Comparison of ENCODE assay signal across 16 cellular contexts in the genomic region with DNA sequence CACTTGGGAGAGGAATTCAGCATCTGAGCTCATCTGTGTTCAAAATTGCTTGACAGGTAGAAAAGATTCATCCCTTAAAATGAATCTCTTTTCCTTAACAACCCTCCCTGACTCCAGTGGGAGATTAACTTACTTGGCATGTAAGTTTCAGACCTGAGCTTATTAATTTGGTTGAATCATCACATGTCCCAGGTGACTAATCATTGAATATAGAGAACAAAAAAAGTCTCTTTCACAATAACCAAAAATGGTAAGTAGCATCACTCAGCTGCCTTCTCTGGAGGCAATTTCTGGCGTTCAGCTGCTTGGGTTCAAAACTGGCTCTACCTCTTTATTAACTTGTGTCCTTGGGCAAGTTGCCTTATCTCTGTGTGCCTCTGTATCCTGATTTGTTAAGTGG. TPM values are rescaled to one million over a fixed set of nuclear protein-coding genes. Genes with fewer than 3 reads are reported as not detected.
A peak's percentile ranks its signal among the peaks of the same experiment; 100 is the strongest.
DNase-seq lines count a peak whose midpoint lies in the region; ATAC-seq and TF ChIP-seq lines count a peak whose summit lies in the region.
"Had no signal": no experiment of that assay in that cellular context is flagged by ENCODE, and none has a peak within 500 bp of the region (broad histone marks: within the 10 kb centered on the region; RNA-seq: fewer than 3 reads in every experiment).

No MANE protein-coding gene starts in this region.

- H3K9me3 Mint-ChIP-seq in neural progenitor cell, result no peaks in the 10 kb centered on the region

- H3K4me1 ChIP-seq in ectodermal cell (ENCODE audit: control insufficient read depth, insufficient read depth, low read length), result peaks cover 32% of the 10 kb centered on the region
- peaks cover 54% of the 10 kb centered on the region for H3K4me1 ChIP-seq in neural progenitor cell
- peaks cover 0 to 21% (median 6%) of the 10 kb centered on the region in 4 donors for H3K4me1 ChIP-seq in tibial nerve
- peaks cover 0 to 16% (median 2%) of the 10 kb centered on the region in 4 donors for H3K4me1 ChIP-seq in Peyer's patch

- H3K4me3 ChIP-seq in ectodermal cell (ENCODE audit: insufficient read depth, low read depth, low read length) (peak overlapping the region; percentile 82), neural progenitor cell (peak overlapping the region; percentile 75), tibial nerve (no peak overlapping the region), Peyer's patch (no peak overlapping the region)
- H3K4me3 ChIP-seq: gastroesophageal sphincter, ovary, stomach had no signal

- no peak overlapping the region for H2AFZ ChIP-seq in neural progenitor cell (replicated peaks)

- H4K20me1 ChIP-seq in neural progenitor cell (ENCODE audit: low read depth), result peaks cover 24% of the 10 kb centered on the region

- H3K27me3 Mint-ChIP-seq in neural progenitor cell (ENCODE audit: insufficient read depth, low read depth), result peaks cover 9% of the 10 kb centered on the region

- peak overlapping the region; percentile 95 for H3K4me2 ChIP-seq in neural progenitor cell

- H3K27me3 ChIP-seq in ectodermal cell (ENCODE audit: control insufficient read depth, insufficient read depth, low read length, poor library complexity, severe bottlenecking), result peaks cover 8% of the 10 kb centered on the region
- H3K27me3 ChIP-seq in neural progenitor cell, result no peaks in the 10 kb centered on the region
- H3K27me3 ChIP-seq in tibial nerve, result peaks cover 0 to 20% of the 10 kb centered on the region in 2 donors
- H3K27me3 ChIP-seq in Peyer's patch, result no peaks in the 10 kb centered on the region
- H3K27me3 ChIP-seq: ovary had no signal

- peaks cover 37% of the 10 kb centered on the region for H3K4me1 Mint-ChIP-seq in neural progenitor cell

- no peaks in the 10 kb centered on the region for H3K36me3 ChIP-seq in ectodermal cell (ENCODE audit: control insufficient read depth, insufficient read depth, low read length)
- H3K36me3 ChIP-seq in neural progenitor cell, result peaks cover 15% of the 10 kb centered on the region
- no peaks in the 10 kb centered on the region for H3K36me3 ChIP-seq in tibial nerve
- H3K36me3 ChIP-seq in Peyer's patch, result no peaks in the 10 kb centered on the region
- H3K36me3 ChIP-seq: gastroesophageal sphincter, ovary, stomach had no signal

- H3K79me2 ChIP-seq in neural progenitor cell (ENCODE audit: low read depth), result peaks cover 73% of the 10 kb centered on the region

- DNase-seq in EH (ENCODE audit: low read depth) (peak; percentile 15), LHCN-M2 (ENCODE audit: low read depth) (peak; percentile 63), neural progenitor cell (ENCODE audit: low spot score) (no peak), erythroblast (lab: John Stamatoyannopoulos, UW) (no peak), tibial nerve (ENCODE audit: low spot score in 2 of 2) (no peak), Peyer's patch (no peak)
- DNase-seq: activated effector memory CD4-positive, alpha-beta T cell treated with anti-CD3 and anti-CD28 coated beads, Interleukin-2, amount 50 U/mL, for 16 hours; DMS 273 treated with DMSO at 0.1 percent for 48 hours; MV-4-11; NCI-H2171; ovary; stomach had no signal

- no peak overlapping the region for H3K9ac ChIP-seq in neural progenitor cell

- no peak overlapping the region for H3K27ac Mint-ChIP-seq in neural progenitor cell

- no peak overlapping the region for H3K4me3 Mint-ChIP-seq in neural progenitor cell

- TF ChIP-seq CTCF in neural progenitor cell (IDR thresholded peaks at IDR 0.05) (no peak), tibial nerve (IDR thresholded peaks at IDR 0.05) (no peak), Peyer's patch (IDR thresholded peaks at IDR 0.05) (no peak)

- H3K27ac ChIP-seq in ectodermal cell (ENCODE audit: insufficient read depth, low read depth, low read length, poor library complexity, severe bottlenecking), result no peak overlapping the region
- H3K27ac ChIP-seq in neural progenitor cell, result peak overlapping the region; percentile 99
- H3K27ac ChIP-seq in tibial nerve, result no peak overlapping the region
- H3K27ac ChIP-seq in Peyer's patch, result no peak overlapping the region
- H3K27ac ChIP-seq: gastroesophageal sphincter, ovary, stomach, VCaP had no signal

- H3K9me3 ChIP-seq in ectodermal cell (ENCODE audit: control insufficient read depth, low read length), result no peaks in the 10 kb centered on the region
- no peaks in the 10 kb centered on the region for H3K9me3 ChIP-seq in neural progenitor cell (ENCODE audit: low read depth)
- no peaks in the 10 kb centered on the region for H3K9me3 ChIP-seq in tibial nerve
- H3K9me3 ChIP-seq in Peyer's patch, result no peaks in the 10 kb centered on the region
- H3K9me3 ChIP-seq: gastroesophageal sphincter, ovary, stomach had no signal

- no peak for TF ChIP-seq EP300 in tibial nerve (IDR thresholded peaks at IDR 0.05)

- H3K36me3 Mint-ChIP-seq in neural progenitor cell, result no peaks in the 10 kb centered on the region

- no peak for ATAC-seq in HG02885 (IDR thresholded peaks at IDR 0.05; ENCODE audit: poor library complexity, unreplicated experiment)
- ATAC-seq: gastroesophageal sphincter had no signal

- peaks cover 69% of the 10 kb centered on the region for H3F3A ChIP-seq in neural progenitor cell (ENCODE audit: low read depth)

- no peak for TF ChIP-seq POLR2A in erythroblast (IDR thresholded peaks at IDR 0.05; ENCODE audit: low read length)
- no peak for TF ChIP-seq POLR2A in tibial nerve (IDR thresholded peaks at IDR 0.05)
- TF ChIP-seq POLR2A in Peyer's patch (IDR thresholded peaks at IDR 0.05), result no peak

- 52 to 95% methylated on average over 1 of the region's 1 CpG for WGBS in ectodermal cell, 2 experiments
- 67 to 87% methylated on average over 1 of the region's 1 CpG for WGBS in tibial nerve, 2 donors

RNA-seq across cellular contexts. Expression of a gene that starts 2.9 kb away (rescaled TPM):
- 4.5 and 6.5 TPM in 2 replicates for total RNA-seq in LHCN-M2 (2014; rRNA removed)
- polyA plus RNA-seq in LHCN-M2 (2012), result not detected
- polyA plus RNA-seq in ectodermal cell (2013, experiment 1 of 4), result 42.5 TPM
- 76.1 TPM for polyA plus RNA-seq in ectodermal cell (2013, experiment 2 of 4)
- polyA plus RNA-seq in ectodermal cell (2013, experiment 3 of 4), result 50.4 TPM
- polyA plus RNA-seq in ectodermal cell (2013, experiment 4 of 4), result 56.3 TPM
- total RNA-seq in neural progenitor cell (ENCODE audit: low replicate concordance), result 87.2 and 97.2 TPM in 2 replicates
- 1 to 10 TPM in 3 of 4 donors, under 1 TPM in 1; 0.90 to 5.9 (median 4.5) TPM for total RNA-seq in tibial nerve
- total RNA-seq in Peyer's patch, result 1 to 10 TPM in 3 of 4 donors, not detected in 1; 4.9 to 8.6 (median 8.2) TPM

RNA-seq across cellular contexts. Expression of a gene that starts 53.6 kb away (rescaled TPM):
- total RNA-seq in LHCN-M2 (2014; rRNA removed) (not detected in 2 replicates), neural progenitor cell (ENCODE audit: low replicate concordance) (not detected in 2 replicates), tibial nerve (not detected), Peyer's patch (not detected)
- polyA plus RNA-seq in LHCN-M2 (2012), result not detected
- polyA plus RNA-seq in ectodermal cell (2013, experiment 1 of 4), result not detected
- polyA plus RNA-seq in ectodermal cell (2013, experiment 2 of 4), result not detected
- polyA plus RNA-seq in ectodermal cell (2013, experiment 3 of 4), result not detected
- not detected for polyA plus RNA-seq in ectodermal cell (2013, experiment 4 of 4)
- total RNA-seq: gastroesophageal sphincter, ovary, stomach had no signal
- polyA plus RNA-seq: ovary, stomach had no signal

Comparison
In these comparisons a context has a peak if more than half of its experiments do, and no peak if none do; other contexts are left out.
1. DNase-seq: peak in EH (single experiment) and LHCN-M2 (single experiment); none in neural progenitor cell (single experiment), erythroblast (0 of 2), tibial nerve (0 of 2) and Peyer's patch (0 of 3).
2. H3K4me3 ChIP-seq: peak in ectodermal cell (single experiment) and neural progenitor cell (single experiment); none in tibial nerve (0 of 4) and Peyer's patch (0 of 4).